ENCODE assay signal across 20 cellular contexts in genomic region chrX:47239898-47240545, GRCh38. TPM values are rescaled to one million over a fixed set of nuclear protein-coding genes. Genes with fewer than 3 reads are reported as not detected.
A peak's percentile ranks its signal among the peaks of the same experiment; 100 is the strongest.
DNase-seq lines count a peak whose midpoint lies in the region; ATAC-seq, FAIRE-seq and TF ChIP-seq lines count a peak whose summit lies in the region.
"Had no signal": no experiment of that assay in that cellular context is flagged by ENCODE, and none has a peak within 500 bp of the region (broad histone marks: within the 10 kb centered on the region; RNA-seq: fewer than 3 reads in every experiment).

No MANE protein-coding gene starts in this region.

- no peak overlapping the region for H2BK12ac ChIP-seq in H9 (ENCODE audit: insufficient read length, low read depth, low read length)

- no peak overlapping the region for H2BK5ac ChIP-seq in H9 (ENCODE audit: insufficient read length, low read length)

- H3K27me3 ChIP-seq in endodermal cell (ENCODE audit: control insufficient read depth, insufficient read depth, low read length, poor library complexity, severe bottlenecking), result no peaks in the 10 kb centered on the region
- H3K27me3 ChIP-seq in neural progenitor cell, result no peaks in the 10 kb centered on the region
- no peaks in the 10 kb centered on the region for H3K27me3 ChIP-seq in H9 (ENCODE audit: insufficient read depth, low read length)
- H3K27me3 ChIP-seq: BE2C had no signal

- no peak for TF ChIP-seq EP300 in A549 (IDR thresholded peaks at IDR 0.05)

- peaks cover 7% of the 10 kb centered on the region for H3K4me1 ChIP-seq in A549
- no peaks in the 10 kb centered on the region for H3K4me1 ChIP-seq in endodermal cell (ENCODE audit: control insufficient read depth, insufficient read depth, low read length)
- H3K4me1 ChIP-seq in neural progenitor cell, result peaks cover 11% of the 10 kb centered on the region
- H3K4me1 ChIP-seq in H9 (ENCODE audit: insufficient read depth, low read length), result no peaks in the 10 kb centered on the region
- H3K4me1 ChIP-seq: BE2C had no signal

- H2BK20ac ChIP-seq in H9 (ENCODE audit: low read depth, low read length, poor library complexity, severe bottlenecking), result no peak overlapping the region

- no peak overlapping the region for H2BK120ac ChIP-seq in H9 (ENCODE audit: low read depth, low read length, poor library complexity, severe bottlenecking)

- CTCF ChIA-PET in A549 (lab: Yijun Ruan, JAX), result no interaction called here

- no peak overlapping the region for H4K91ac ChIP-seq in H9 (ENCODE audit: insufficient read length, low read depth, low read length)

- H3K4me1 Mint-ChIP-seq in endodermal cell (peaks cover 18% of the 10 kb centered on the region), neural progenitor cell (peaks cover 24% of the 10 kb centered on the region), H9 (peaks cover 5 to 11% of the 10 kb centered on the region in 2 experiments)

- H3K56ac ChIP-seq in H9 (ENCODE audit: insufficient read length, low read depth, low read length), result no peak overlapping the region

- no peaks in the 10 kb centered on the region for H3K9me3 Mint-ChIP-seq in endodermal cell
- no peaks in the 10 kb centered on the region for H3K9me3 Mint-ChIP-seq in neural progenitor cell
- H3K9me3 Mint-ChIP-seq in H9, result no peaks in the 10 kb centered on the region; a peak in 1 of 5 replicates
- H3K9me3 Mint-ChIP-seq: CD8-positive, alpha-beta T cell; IgD-negative memory B cell had no signal

- H3K36me3 Mint-ChIP-seq in endodermal cell (ENCODE audit: low read depth) (peaks cover 60% of the 10 kb centered on the region), neural progenitor cell (peaks cover 43% of the 10 kb centered on the region), H9 (ENCODE audit: insufficient read depth in 1 of 3, low read depth in 3 of 3) (peaks cover 45 to 59% (median 58%) of the 10 kb centered on the region in 3 experiments; a peak in 6 of 7 replicates)

- no peak overlapping the region for H2AK5ac ChIP-seq in H9 (ENCODE audit: insufficient read length, low read length)

- H3K4me3 ChIP-seq in A549 (no peak overlapping the region), endodermal cell (ENCODE audit: low read length) (no peak overlapping the region), neural progenitor cell (no peak overlapping the region)
- H3K4me3 ChIP-seq: GM23248 had no signal

- H3K14ac ChIP-seq in H9 (ENCODE audit: insufficient read depth, low read length), result no peak overlapping the region

- no peak overlapping the region for H3K4me3 Mint-ChIP-seq in endodermal cell
- H3K4me3 Mint-ChIP-seq in neural progenitor cell, result peak overlapping the region; percentile 9
- no peak overlapping the region for H3K4me3 Mint-ChIP-seq in H9
- H3K4me3 Mint-ChIP-seq: CD8-positive, alpha-beta T cell had no signal

- no peak overlapping the region for H3K18ac ChIP-seq in H9 (ENCODE audit: insufficient read length, low read depth, low read length)

- H3K23ac ChIP-seq in H9 (ENCODE audit: insufficient read length, low read depth, low read length), result no peak overlapping the region

- no peak overlapping the region for H4K5ac ChIP-seq in H9 (ENCODE audit: insufficient read length, low read depth, low read length)

- no peaks in the 10 kb centered on the region for H3K9me3 ChIP-seq in A549
- no peaks in the 10 kb centered on the region for H3K9me3 ChIP-seq in endodermal cell (ENCODE audit: control insufficient read depth, low read length)
- H3K9me3 ChIP-seq in neural progenitor cell (ENCODE audit: low read depth), result no peaks in the 10 kb centered on the region
- H3K9me3 ChIP-seq in H9 (ENCODE audit: control insufficient read depth, low read depth, low read length), result no peaks in the 10 kb centered on the region
- H3K9me3 ChIP-seq: BE2C had no signal

- TF ChIP-seq POLR2A in A549 (IDR thresholded peaks at IDR 0.05; ENCODE audit: low read length) (no peak), GM12891 (IDR thresholded peaks at IDR 0.05; ENCODE audit: low read depth, low read length) (no peak)

- H4K8ac ChIP-seq in H9 (replicated peaks; ENCODE audit: insufficient read length, low read depth, low read length), result no peak overlapping the region

- H2AFZ ChIP-seq in neural progenitor cell (replicated peaks) (no peak overlapping the region), H9 (ENCODE audit: low read length) (no peak overlapping the region)
- H2AFZ ChIP-seq: GM23248 had no signal

- no peaks in the 10 kb centered on the region for H3K23me2 ChIP-seq in H9 (ENCODE audit: insufficient read length, low read depth, low read length, poor library complexity, severe bottlenecking)

- H3K9ac ChIP-seq in endodermal cell (ENCODE audit: extremely low read depth, low read length, poor library complexity, severe bottlenecking), result no peak overlapping the region
- no peak overlapping the region for H3K9ac ChIP-seq in neural progenitor cell
- H3K9ac ChIP-seq in H9 (ENCODE audit: extremely low read depth, insufficient read length, low read length), result no peak overlapping the region
- H3K9ac ChIP-seq: GM23248 had no signal

- H3K79me2 ChIP-seq in neural progenitor cell (ENCODE audit: low read depth) (peaks cover 49% of the 10 kb centered on the region), H9 (ENCODE audit: insufficient read depth, low read length) (peaks cover 11% of the 10 kb centered on the region; the same call in 1 of the 2 replicates)

- TF ChIP-seq RAD21 in A549 (conservative IDR thresholded peaks at IDR 0.05 in 1 of 2, IDR thresholded peaks at IDR 0.05 in 1 of 2), result no peak

- peaks cover 2% of the 10 kb centered on the region for H3K79me1 ChIP-seq in H9 (ENCODE audit: insufficient read depth, low read depth, low read length, poor library complexity, severe bottlenecking)

- H3K36me3 ChIP-seq in endodermal cell (ENCODE audit: control insufficient read depth, insufficient read depth, low read length) (peaks cover 24% of the 10 kb centered on the region), neural progenitor cell (no peaks in the 10 kb centered on the region)
- H3K36me3 ChIP-seq: BE2C had no signal

- FAIRE-seq in A549 (lab: Jason Lieb, UNC) (peak; percentile 59), GM12891 (lab: Jason Lieb, UNC) (peak; percentile 78)
- FAIRE-seq: A204.1, D721Med, GM18507, H54 had no signal

- H3K4ac ChIP-seq in H9 (ENCODE audit: low read depth, low read length), result no peak overlapping the region

- H4K20me1 ChIP-seq in neural progenitor cell (ENCODE audit: low read depth) (peaks cover 10% of the 10 kb centered on the region), H9 (ENCODE audit: control insufficient read depth, insufficient read depth, insufficient read length) (no peaks in the 10 kb centered on the region)

- H3K27ac ChIP-seq in A549, result no peak overlapping the region
- no peak overlapping the region for H3K27ac ChIP-seq in endodermal cell (ENCODE audit: low read depth, low read length)
- no peak overlapping the region for H3K27ac ChIP-seq in neural progenitor cell
- no peak overlapping the region for H3K27ac ChIP-seq in H9 (ENCODE audit: insufficient read length, low read depth, low read length)
- H3K27ac ChIP-seq: C4-2B, GM23248 had no signal

- POLR2A ChIA-PET in A549 (lab: Yijun Ruan, JAX), result no interaction called here

- TF ChIP-seq CTCF in A549 (IDR thresholded peaks at IDR 0.05), result no peak
- TF ChIP-seq CTCF in endodermal cell (conservative IDR thresholded peaks at IDR 0.05), result no peak
- TF ChIP-seq CTCF in neural progenitor cell (IDR thresholded peaks at IDR 0.05), result no peak
- no peak for TF ChIP-seq CTCF in H9 (conservative IDR thresholded peaks at IDR 0.05)

- H2BK15ac ChIP-seq in H9 (ENCODE audit: low read depth, low read length), result no peak overlapping the region

- DNase-seq in A549 (ENCODE audit: low read depth in 1 of 2, low spot score in 1 of 2), result no peak
- DNase-seq in GM12891 (ENCODE audit: insufficient read length, low spot score), result no peak
- DNase-seq in endodermal cell, result no peak
- DNase-seq in neural progenitor cell (ENCODE audit: low spot score), result no peak
- DNase-seq in H9, result no peak
- no peak for DNase-seq in NCI-H2081 (lab: John Stamatoyannopoulos, UW)
- DNase-seq: BE2C; CD8-positive, alpha-beta T cell; COR-L47; DMS153; DND-41; GDM1; GM23248 had no signal

- H3T11ph ChIP-seq in H9 (ENCODE audit: low read length), result no peak overlapping the region

- 97% methylated on average over 12 of the region's 12 CpGs for WGBS in A549 (ENCODE audit: missing lambda C conversion rate)
- 92 to 96% methylated on average over 5 to 11 of the region's 12 CpGs for WGBS in endodermal cell (ENCODE audit: insufficient coverage in 1 of 2, insufficient read length in 1 of 2), 2 experiments
- WGBS in H9 (ENCODE audit: extremely low coverage, insufficient read length, low lambda C conversion rate), result no CpG with 5 or more reads among the region's 12 CpGs

- H3K4me2 ChIP-seq in A549 (no peak overlapping the region), neural progenitor cell (no peak overlapping the region), H9 (ENCODE audit: insufficient read depth, insufficient read length, low read length) (no peak overlapping the region)

- no peaks in the 10 kb centered on the region for H3F3A ChIP-seq in neural progenitor cell (ENCODE audit: low read depth)

- H3K27me3 Mint-ChIP-seq in endodermal cell (ENCODE audit: insufficient read depth) (no peaks in the 10 kb centered on the region), neural progenitor cell (ENCODE audit: insufficient read depth, low read depth) (peaks cover 2% of the 10 kb centered on the region), H9 (ENCODE audit: low read depth) (peaks cover 1% of the 10 kb centered on the region; the same call in 1 of the 2 replicates)
- H3K27me3 Mint-ChIP-seq: IgD-negative memory B cell had no signal

- H3K27ac Mint-ChIP-seq in endodermal cell (peak overlapping the region; percentile 22), neural progenitor cell (peak overlapping the region; percentile 54), H9 (no peak overlapping the region)
- H3K27ac Mint-ChIP-seq: CD8-positive, alpha-beta T cell had no signal

- no peak; a peak in 1 of 6 replicates for ATAC-seq in A549
- ATAC-seq in GM21367 (IDR thresholded peaks at IDR 0.05; ENCODE audit: unreplicated experiment), result no peak
- ATAC-seq: CD8-positive, alpha-beta T cell had no signal

RNA-seq across cellular contexts. Expression of gene USP11, which starts 7.2 kb away (rescaled TPM):
- polyA plus RNA-seq in A549 (2011; rRNA removed), result 35.6 and 36.6 TPM in 2 replicates
- polyA plus RNA-seq in A549 (2012; cell fraction: cytosol; rRNA removed), result 22.2 and 25.4 TPM in 2 replicates
- polyA plus RNA-seq in A549 (2012; cell fraction: nucleus; rRNA removed), result 74.3 and 83.3 TPM in 2 replicates
- 43.5 to 53.3 TPM (median 50.0 TPM) in 3 replicates for polyA plus RNA-seq in A549 (2017; fragmentation: RNase III; extraction: RNeasy Plus Mini Kit Qiagen cat#74134 plus additional on column Dnase treatment)
- 122 and 133 TPM in 2 replicates for polyA minus RNA-seq in A549 (2011; rRNA and poly(A)+ RNA removed)
- 30.1 TPM for polyA plus RNA-seq in GM12891 (2012; ENCODE audit: low read depth, missing spikeins)
- 100 to 1,000 TPM; 113 to 214 TPM for total RNA-seq in endodermal cell
- polyA plus RNA-seq in endodermal cell (2013, experiment 1 of 2), result 126 TPM
- polyA plus RNA-seq in endodermal cell (2013, experiment 2 of 2), result 106 TPM
- total RNA-seq in neural progenitor cell (ENCODE audit: low replicate concordance), result 106 and 158 TPM in 2 replicates
- total RNA-seq in H9 (2021), result 150 and 153 TPM in 2 replicates

RNA-seq across cellular contexts. Expression of gene CDK16, which starts 21.5 kb away (rescaled TPM):
- 111 and 121 TPM in 2 replicates for polyA plus RNA-seq in A549 (2011; rRNA removed)
- 141 and 147 TPM in 2 replicates for polyA plus RNA-seq in A549 (2012; cell fraction: cytosol; rRNA removed)
- 280 and 320 TPM in 2 replicates for polyA plus RNA-seq in A549 (2012; cell fraction: nucleus; rRNA removed)
- polyA plus RNA-seq in A549 (2017; fragmentation: RNase III; extraction: RNeasy Plus Mini Kit Qiagen cat#74134 plus additional on column Dnase treatment), result 101 to 115 TPM (median 105 TPM) in 3 replicates
- 268 and 280 TPM in 2 replicates for polyA minus RNA-seq in A549 (2011; rRNA and poly(A)+ RNA removed)
- 30.9 TPM for polyA plus RNA-seq in GM12891 (2012; ENCODE audit: low read depth, missing spikeins)
- 100 to 1,000 TPM; 167 to 245 TPM for total RNA-seq in endodermal cell
- 166 TPM for polyA plus RNA-seq in endodermal cell (2013, experiment 1 of 2)
- polyA plus RNA-seq in endodermal cell (2013, experiment 2 of 2), result 145 TPM
- total RNA-seq in neural progenitor cell (ENCODE audit: low replicate concordance), result 166 and 248 TPM in 2 replicates
- total RNA-seq in H9 (2021), result 224 and 226 TPM in 2 replicates

RNA-seq across cellular contexts. Expression of gene UBA1, which starts 46.4 kb away (rescaled TPM):
- polyA plus RNA-seq in A549 (2011; rRNA removed) (160 and 192 TPM in 2 replicates), A549 (2017; fragmentation: RNase III; extraction: RNeasy Plus Mini Kit Qiagen cat#74134 plus additional on column Dnase treatment) (188 to 196 TPM (median 192 TPM) in 3 replicates)
- 266 and 294 TPM in 2 replicates for polyA plus RNA-seq in A549 (2012; cell fraction: cytosol; rRNA removed)
- polyA plus RNA-seq in A549 (2012; cell fraction: nucleus; rRNA removed), result 588 and 645 TPM in 2 replicates
- polyA minus RNA-seq in A549 (2011; rRNA and poly(A)+ RNA removed), result 293 and 297 TPM in 2 replicates
- 126 TPM for polyA plus RNA-seq in GM12891 (2012; ENCODE audit: low read depth, missing spikeins)
- total RNA-seq in endodermal cell (100 to 1,000 TPM; 233 to 448 TPM), neural progenitor cell (ENCODE audit: low replicate concordance) (291 and 537 TPM in 2 replicates), H9 (2021) (421 and 427 TPM in 2 replicates)
- polyA plus RNA-seq in endodermal cell (2013, experiment 1 of 2), result 280 TPM
- 253 TPM for polyA plus RNA-seq in endodermal cell (2013, experiment 2 of 2)

Comparison
In these comparisons a context has a peak if more than half of its experiments do, and no peak if none do; other contexts are left out.
1. H3K27ac Mint-ChIP-seq: peak in endodermal cell (single experiment) and neural progenitor cell (single experiment); none in H9 (0 of 3).